Comparison of ENCODE assay signal across 13 cellular contexts in genomic region chr11:74683941-74684481, GRCh38. TPM values are rescaled to one million over a fixed set of nuclear protein-coding genes. Genes with fewer than 3 reads are reported as not detected.
DNase-seq lines count a peak whose midpoint lies in the region; ATAC-seq, FAIRE-seq and TF ChIP-seq lines count a peak whose summit lies in the region.
"Had no signal": no experiment of that assay in that cellular context is flagged by ENCODE, and none has a peak within 500 bp of the region (broad histone marks: within the 10 kb centered on the region; RNA-seq: fewer than 3 reads in every experiment).

No MANE protein-coding gene starts in this region.

- CTCF ChIA-PET in A549 (lab: Yijun Ruan, JAX): interaction anchor here (1.7 to 20.4 kb wide), 2 partner anchors 16 to 43 kb away, joined by 9 to 281 read pairs; no protein-coding TSS in a partner anchor

- no peaks in the 10 kb centered on the region for H4K20me1 ChIP-seq in fibroblast of lung (ENCODE audit: control insufficient read depth, extremely low read depth, insufficient read depth, low read length)
- H4K20me1 ChIP-seq: BLaER1 had no signal

- H3K27ac ChIP-seq in A549 (peak overlapping the region; percentile 2 to 88; a peak in 5 of 6 replicates), fibroblast of lung (ENCODE audit: insufficient read depth, low read length) (no peak overlapping the region), ovary (no peak overlapping the region)
- H3K27ac ChIP-seq in effector memory CD4-positive, alpha-beta T cell (ENCODE audit: insufficient read depth, low read length, poor library complexity, severe bottlenecking): no peak overlapping the region
- H3K27ac ChIP-seq: BLaER1 had no signal

- peaks cover 47% of the 10 kb centered on the region for H3K4me1 ChIP-seq in A549
- peaks cover 5% of the 10 kb centered on the region for H3K4me1 ChIP-seq in fibroblast of lung (ENCODE audit: control insufficient read depth, extremely low read depth, insufficient read depth, low read length)
- H3K4me1 ChIP-seq in ovary (ENCODE audit: insufficient read depth): peaks cover 2% of the 10 kb centered on the region
- H3K4me1 ChIP-seq in effector memory CD4-positive, alpha-beta T cell (ENCODE audit: control insufficient read depth, insufficient read depth, low read length, poor library complexity, severe bottlenecking): no peaks in the 10 kb centered on the region
- H3K4me1 ChIP-seq: BLaER1 had no signal

- peaks cover 4% of the 10 kb centered on the region for H3K27me3 Mint-ChIP-seq in HFFc6 (ENCODE audit: insufficient read depth)
- H3K27me3 Mint-ChIP-seq in T-helper 2 cell treated with Interferon-gamma antibody and Interleukin-4, amounts not matched to agents 5 μg/mL and 100 μg/mL, for 36 hours (ENCODE audit: low read depth): peaks cover 26% of the 10 kb centered on the region

- H3K27me3 ChIP-seq in fibroblast of lung (ENCODE audit: control insufficient read depth, insufficient read depth, low read length) (no peaks in the 10 kb centered on the region), ovary (no peaks in the 10 kb centered on the region)
- H3K27me3 ChIP-seq in effector memory CD4-positive, alpha-beta T cell (replicated peaks; ENCODE audit: control insufficient read depth, insufficient read depth, low read length, poor library complexity, severe bottlenecking): peaks cover 6% of the 10 kb centered on the region

- TF ChIP-seq CTCF in A549 (IDR thresholded peaks at IDR 0.05) (no peak), HFFc6 (IDR thresholded peaks at IDR 0.05) (no peak), fibroblast of lung (conservative IDR thresholded peaks at IDR 0.05 in 1 of 2, IDR thresholded peaks at IDR 0.05 in 1 of 2; ENCODE audit: low read depth in 1 of 2, low read length in 2 of 2) (no peak), ovary (IDR thresholded peaks at IDR 0.05) (no peak)

- H3K9me3 Mint-ChIP-seq in HFFc6: no peaks in the 10 kb centered on the region
- H3K9me3 Mint-ChIP-seq in T-helper 2 cell treated with Interferon-gamma antibody and Interleukin-4, amounts not matched to agents 5 μg/mL and 100 μg/mL, for 36 hours: no peaks in the 10 kb centered on the region
- H3K9me3 Mint-ChIP-seq: activated T-cell treated with anti-CD3 and anti-CD28 coated beads, Interleukin-2, amount 50 U/mL, for 24 hours had no signal

- no peaks in the 10 kb centered on the region for H3K79me2 ChIP-seq in fibroblast of lung (ENCODE audit: control insufficient read depth, insufficient read depth, low read length)

- peak overlapping the region; percentile 41; the same call in 1 of the 2 replicates for H3K4me3 Mint-ChIP-seq in HFFc6
- H3K4me3 Mint-ChIP-seq in T-helper 2 cell treated with Interferon-gamma antibody and Interleukin-4, amounts not matched to agents 5 μg/mL and 100 μg/mL, for 36 hours: no peak overlapping the region
- H3K4me3 Mint-ChIP-seq: activated T-cell treated with anti-CD3 and anti-CD28 coated beads, Interleukin-2, amount 50 U/mL, for 24 hours had no signal

- ATAC-seq in A549: 0 out of 6 replicates have a peak, but pooled peaks of 1 of the 2 experiments have one; percentile 4

- H3K36me3 Mint-ChIP-seq in HFFc6 (ENCODE audit: low read depth): no peaks in the 10 kb centered on the region
- no peaks in the 10 kb centered on the region for H3K36me3 Mint-ChIP-seq in T-helper 2 cell treated with Interferon-gamma antibody and Interleukin-4, amounts not matched to agents 5 μg/mL and 100 μg/mL, for 36 hours (ENCODE audit: low read depth)

- H2AFZ ChIP-seq in fibroblast of lung (ENCODE audit: low read length): no peak overlapping the region

- DNase-seq in A549 (ENCODE audit: low read depth in 1 of 2, low spot score in 1 of 2) (no peak), HFFc6 (no peak), fibroblast of lung (ENCODE audit: low read depth in 2 of 2) (peak; percentile 56 to 59), ovary (peak in 3 of 5 donors; percentile 19 to 34 (median 24)), NCI-H146 treated with DMSO at 0.1 percent for 48 hours (lab: John Stamatoyannopoulos, UW; ENCODE audit: unreplicated experiment) (no peak)
- no peak for DNase-seq in activated CD8-positive, alpha-beta memory T cell treated with anti-CD3 and anti-CD28 coated beads for 24 hours
- no peak for DNase-seq in effector memory CD4-positive, alpha-beta T cell
- DNase-seq in T-helper 2 cell treated with Interferon-gamma antibody and Interleukin-4, amounts not matched to agents 5 μg/mL and 100 μg/mL, for 36 hours (ENCODE audit: low spot score): no peak
- DNase-seq: activated T-cell treated with anti-CD3 and anti-CD28 coated beads, Interleukin-2, amount 50 U/mL, for 24 hours; NCI-H1694 had no signal

- H3K4me1 Mint-ChIP-seq in HFFc6 (ENCODE audit: low read depth): peaks cover 41% of the 10 kb centered on the region
- H3K4me1 Mint-ChIP-seq in T-helper 2 cell treated with Interferon-gamma antibody and Interleukin-4, amounts not matched to agents 5 μg/mL and 100 μg/mL, for 36 hours (ENCODE audit: low read depth): no peaks in the 10 kb centered on the region

- TF ChIP-seq POLR2A in A549 (IDR thresholded peaks at IDR 0.05; ENCODE audit: low read length): no peak
- TF ChIP-seq POLR2A in ovary (IDR thresholded peaks at IDR 0.05): no peak

- peak overlapping the region; percentile 15; the same call in 1 of the 2 replicates for H3K27ac Mint-ChIP-seq in HFFc6
- no peak overlapping the region for H3K27ac Mint-ChIP-seq in T-helper 2 cell treated with Interferon-gamma antibody and Interleukin-4, amounts not matched to agents 5 μg/mL and 100 μg/mL, for 36 hours
- H3K27ac Mint-ChIP-seq: activated T-cell treated with anti-CD3 and anti-CD28 coated beads, Interleukin-2, amount 50 U/mL, for 24 hours had no signal

- FAIRE-seq in A549 (lab: Jason Lieb, UNC): no peak
- FAIRE-seq: TTC549 had no signal

- TF ChIP-seq EP300 in A549 (IDR thresholded peaks at IDR 0.05): no peak
- TF ChIP-seq EP300 in ovary (IDR thresholded peaks at IDR 0.05): no peak

- WGBS in A549 (ENCODE audit: missing lambda C conversion rate): 88% methylated on average over 12 of the region's 12 CpGs
- whole genome bisulfite sequencing in ovary, 3 donors: 62 to 65% (median 63%) methylated on average over 12 of the region's 12 CpGs

- no peaks in the 10 kb centered on the region for H3K9me3 ChIP-seq in A549
- no peaks in the 10 kb centered on the region for H3K9me3 ChIP-seq in fibroblast of lung (ENCODE audit: control insufficient read depth, insufficient read depth, low read depth, low read length)
- H3K9me3 ChIP-seq in ovary: no peaks in the 10 kb centered on the region
- no peaks in the 10 kb centered on the region for H3K9me3 ChIP-seq in effector memory CD4-positive, alpha-beta T cell (ENCODE audit: control insufficient read depth, low read length)
- H3K9me3 ChIP-seq: BLaER1, prostate gland had no signal

- H3K9ac ChIP-seq in fibroblast of lung (ENCODE audit: insufficient read depth, low read length): no peak overlapping the region
- H3K9ac ChIP-seq: BLaER1 had no signal

- H3K36me3 ChIP-seq in fibroblast of lung (ENCODE audit: control insufficient read depth, insufficient read depth, low read length): no peaks in the 10 kb centered on the region
- no peaks in the 10 kb centered on the region for H3K36me3 ChIP-seq in ovary
- no peaks in the 10 kb centered on the region for H3K36me3 ChIP-seq in effector memory CD4-positive, alpha-beta T cell (ENCODE audit: control insufficient read depth, insufficient read depth, low read length)
- H3K36me3 ChIP-seq: BLaER1, prostate gland had no signal

- H3K4me2 ChIP-seq in A549: no peak overlapping the region
- H3K4me2 ChIP-seq in fibroblast of lung (ENCODE audit: extremely low read depth, insufficient read depth, low read length): peak overlapping the region; percentile 51
- H3K4me2 ChIP-seq: BLaER1 had no signal

- POLR2A ChIA-PET in A549 (lab: Yijun Ruan, JAX): no interaction called here

- TF ChIP-seq RAD21 in A549 (conservative IDR thresholded peaks at IDR 0.05 in 1 of 2, IDR thresholded peaks at IDR 0.05 in 1 of 2): no peak

- H3K4me3 ChIP-seq in A549: no peak overlapping the region
- H3K4me3 ChIP-seq in fibroblast of lung (replicated peaks in 1 of 4; ENCODE audit: control extremely low read depth in 1 of 4, insufficient read depth in 1 of 4, low read depth in 3 of 4, low read length in 4 of 4): peak overlapping the region in 2 of 4 experiments; percentile 9 to 48
- no peak overlapping the region for H3K4me3 ChIP-seq in ovary
- no peak overlapping the region for H3K4me3 ChIP-seq in effector memory CD4-positive, alpha-beta T cell (ENCODE audit: insufficient read depth, low read depth, low read length, poor library complexity, severe bottlenecking)
- H3K4me3 ChIP-seq: BLaER1 had no signal

- intact Hi-C loops in ovary (cut with DNase I): no loop called here

TF ChIP-seq in A549, 52 proteins besides CTCF, POLR2A, EP300 and RAD21 (continues in another document):
- no peak for TF ChIP-seq CHD2 (IDR thresholded peaks at IDR 0.05; ENCODE audit: low read length, partially characterized antibody)
- no peak for TF ChIP-seq KDM5A (IDR thresholded peaks at IDR 0.05)
- TF ChIP-seq FOSL2 (IDR thresholded peaks at IDR 0.05): no peak
- no peak for TF ChIP-seq FOSL2 (CRISPR knock-in tag; IDR thresholded peaks at IDR 0.05)
- TF ChIP-seq ZC3H11A (IDR thresholded peaks at IDR 0.05): no peak
- no peak for TF ChIP-seq MYC (IDR thresholded peaks at IDR 0.05; ENCODE audit: borderline replicate concordance, low read length)
- no peak for TF ChIP-seq RCOR1 (IDR thresholded peaks at IDR 0.05; ENCODE audit: low read depth, low read length)
- no peak for TF ChIP-seq RNF2 (IDR thresholded peaks at IDR 0.05; ENCODE audit: borderline replicate concordance, low read depth)
- no peak for TF ChIP-seq JUNB (IDR thresholded peaks at IDR 0.05)
- TF ChIP-seq NR3C1 (IDR thresholded peaks at IDR 0.05): no peak
- TF ChIP-seq EHF (CRISPR knock-in tag; IDR thresholded peaks at IDR 0.05): no peak

RNA-seq across cellular contexts. Expression of gene CHRDL2, which starts 47.2 kb away (rescaled TPM):
- 1.8 and 2.3 TPM in 2 replicates for polyA plus RNA-seq in A549 (2011; rRNA removed)
- 4.9 and 6.3 TPM in 2 replicates for polyA plus RNA-seq in A549 (2012; cell fraction: cytosol; rRNA removed)
- 5.5 and 5.8 TPM in 2 replicates for polyA plus RNA-seq in A549 (2012; cell fraction: nucleus; rRNA removed)
- 2.6 to 5.8 TPM (median 5.4 TPM) in 3 replicates for polyA plus RNA-seq in A549 (2017; fragmentation: RNase III; extraction: RNeasy Plus Mini Kit Qiagen cat#74134 plus additional on column Dnase treatment)
- 1.7 and 3.4 TPM in 2 replicates for polyA minus RNA-seq in A549 (2011; rRNA and poly(A)+ RNA removed)
- total RNA-seq in HFFc6 (2021; fragmentation: NEBNext Ultra II Directional; extraction: Animal tissue kit (Norgen Biotek cat#: 25700)): not detected
- not detected in 2 replicates for total RNA-seq in fibroblast of lung
- polyA plus RNA-seq in fibroblast of lung: not detected in 2 replicates
- polyA plus RNA-seq in fibroblast of lung (2012): 0.23 TPM in 1 of 2 replicates, not detected in the other
- polyA minus RNA-seq in fibroblast of lung (ENCODE audit: low replicate concordance): not detected in 2 replicates
- total RNA-seq in ovary: 10 to 100 TPM in 1 of 7 donors, 1 to 10 TPM in 2, not detected in 4; 1.9 to 12.3 (median 2.7) TPM
- 1 to 10 TPM in 1 of 2 donors, under 1 TPM in 1; 0.22 to 5.1 TPM for polyA plus RNA-seq in ovary

Comparison
In these comparisons a context has a peak if more than half of its experiments do, and no peak if none do; other contexts are left out.
1. DNase-seq: peak in fibroblast of lung (2 of 2) and ovary (3 of 5); none in A549 (0 of 2), HFFc6 (single experiment), activated CD8-positive, alpha-beta memory T cell treated with anti-CD3 and anti-CD28 coated beads for 24 hours (single experiment), effector memory CD4-positive, alpha-beta T cell (0 of 3), NCI-H146 treated with DMSO at 0.1 percent for 48 hours (single experiment) and T-helper 2 cell treated with Interferon-gamma antibody and Interleukin-4, amounts not matched to agents 5 μg/mL and 100 μg/mL, for 36 hours (single experiment).
2. H3K27ac ChIP-seq: peak in A549 (2 of 2); none in fibroblast of lung (single experiment), ovary (0 of 2) and effector memory CD4-positive, alpha-beta T cell (single experiment).